ENCODE assay signal across 1 cellular context in the genomic region with DNA sequence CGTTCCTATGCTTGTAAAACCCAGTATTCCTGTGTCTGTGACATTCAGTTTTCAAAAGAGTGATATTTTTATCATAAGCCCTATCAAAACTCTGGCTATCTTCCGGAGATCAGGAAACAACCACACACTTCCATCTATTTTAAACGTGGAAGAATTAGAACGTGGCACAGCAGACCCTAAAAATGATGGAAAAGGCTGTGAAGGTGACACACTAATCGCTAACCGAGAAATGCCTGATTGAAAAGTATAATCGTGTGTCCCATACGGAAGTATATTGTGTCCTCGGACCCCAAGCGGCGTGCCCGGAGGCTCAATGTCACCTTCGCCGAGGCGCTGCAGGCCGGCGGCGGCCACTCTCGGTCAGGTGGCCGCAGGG.
A peak's percentile ranks its signal among the peaks of the same experiment; 100 is the strongest.
TF ChIP-seq lines count a peak whose summit lies in the region.

No MANE protein-coding gene starts in this region.

TF ChIP-seq in K562, 482 proteins besides CTCF, POLR2A, EP300 and RAD21 (continued from another document):
- TF ChIP-seq, protein P1, sequence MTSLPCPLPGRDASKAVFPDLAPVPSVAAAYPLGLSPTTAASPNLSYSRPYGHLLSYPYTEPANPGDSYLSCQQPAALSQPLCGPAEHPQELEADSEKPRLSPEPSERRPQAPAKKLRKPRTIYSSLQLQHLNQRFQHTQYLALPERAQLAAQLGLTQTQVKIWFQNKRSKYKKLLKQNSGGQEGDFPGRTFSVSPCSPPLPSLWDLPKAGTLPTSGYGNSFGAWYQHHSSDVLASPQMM (CRISPR knock-in tag; IDR thresholded peaks at IDR 0.05): no peak
- TF ChIP-seq ETV6 (IDR thresholded peaks at IDR 0.05; ENCODE audit: borderline replicate concordance in 1 of 2, low read depth in 2 of 2, low read length in 1 of 2): no peak
- TF ChIP-seq ETV6 (CRISPR knock-in tag; IDR thresholded peaks at IDR 0.05; ENCODE audit: borderline replicate concordance): no peak
- TF ChIP-seq ZNF311 (CRISPR knock-in tag; IDR thresholded peaks at IDR 0.05): no peak
- TF ChIP-seq GTF2F1 (IDR thresholded peaks at IDR 0.05; ENCODE audit: low read depth, low read length): no peak
- TF ChIP-seq HMG20A (CRISPR knock-in tag; conservative IDR thresholded peaks at IDR 0.05): no peak
- no peak for TF ChIP-seq HMGN3 (IDR thresholded peaks at IDR 0.05; ENCODE audit: borderline replicate concordance, extremely low read depth, insufficient read length, low read depth, low read length)
- TF ChIP-seq PCBP1 (IDR thresholded peaks at IDR 0.05; ENCODE audit: low read depth, low read length, poor library complexity, severe bottlenecking): no peak
- no peak for TF ChIP-seq TARDBP (IDR thresholded peaks at IDR 0.05)
- TF ChIP-seq HDAC6 (IDR thresholded peaks at IDR 0.05; ENCODE audit: low read depth, low read length): no peak
- TF ChIP-seq ZNF316 (IDR thresholded peaks at IDR 0.05): no peak
- no peak for TF ChIP-seq ZNF445 (CRISPR knock-in tag; IDR thresholded peaks at IDR 0.05; ENCODE audit: low read depth)
- no peak for TF ChIP-seq FOXA3 (CRISPR knock-in tag; conservative IDR thresholded peaks at IDR 0.05 in 1 of 2, IDR thresholded peaks at IDR 0.05 in 1 of 2)
- TF ChIP-seq KDM5B (IDR thresholded peaks at IDR 0.05; ENCODE audit: insufficient replicate concordance, low read depth, low read length): no peak
- TF ChIP-seq, protein P2, sequence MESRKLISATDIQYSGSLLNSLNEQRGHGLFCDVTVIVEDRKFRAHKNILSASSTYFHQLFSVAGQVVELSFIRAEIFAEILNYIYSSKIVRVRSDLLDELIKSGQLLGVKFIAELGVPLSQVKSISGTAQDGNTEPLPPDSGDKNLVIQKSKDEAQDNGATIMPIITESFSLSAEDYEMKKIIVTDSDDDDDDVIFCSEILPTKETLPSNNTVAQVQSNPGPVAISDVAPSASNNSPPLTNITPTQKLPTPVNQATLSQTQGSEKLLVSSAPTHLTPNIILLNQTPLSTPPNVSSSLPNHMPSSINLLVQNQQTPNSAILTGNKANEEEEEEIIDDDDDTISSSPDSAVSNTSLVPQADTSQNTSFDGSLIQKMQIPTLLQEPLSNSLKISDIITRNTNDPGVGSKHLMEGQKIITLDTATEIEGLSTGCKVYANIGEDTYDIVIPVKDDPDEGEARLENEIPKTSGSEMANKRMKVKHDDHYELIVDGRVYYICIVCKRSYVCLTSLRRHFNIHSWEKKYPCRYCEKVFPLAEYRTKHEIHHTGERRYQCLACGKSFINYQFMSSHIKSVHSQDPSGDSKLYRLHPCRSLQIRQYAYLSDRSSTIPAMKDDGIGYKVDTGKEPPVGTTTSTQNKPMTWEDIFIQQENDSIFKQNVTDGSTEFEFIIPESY (CRISPR knock-in tag; IDR thresholded peaks at IDR 0.05): no peak
- TF ChIP-seq, protein P3, sequence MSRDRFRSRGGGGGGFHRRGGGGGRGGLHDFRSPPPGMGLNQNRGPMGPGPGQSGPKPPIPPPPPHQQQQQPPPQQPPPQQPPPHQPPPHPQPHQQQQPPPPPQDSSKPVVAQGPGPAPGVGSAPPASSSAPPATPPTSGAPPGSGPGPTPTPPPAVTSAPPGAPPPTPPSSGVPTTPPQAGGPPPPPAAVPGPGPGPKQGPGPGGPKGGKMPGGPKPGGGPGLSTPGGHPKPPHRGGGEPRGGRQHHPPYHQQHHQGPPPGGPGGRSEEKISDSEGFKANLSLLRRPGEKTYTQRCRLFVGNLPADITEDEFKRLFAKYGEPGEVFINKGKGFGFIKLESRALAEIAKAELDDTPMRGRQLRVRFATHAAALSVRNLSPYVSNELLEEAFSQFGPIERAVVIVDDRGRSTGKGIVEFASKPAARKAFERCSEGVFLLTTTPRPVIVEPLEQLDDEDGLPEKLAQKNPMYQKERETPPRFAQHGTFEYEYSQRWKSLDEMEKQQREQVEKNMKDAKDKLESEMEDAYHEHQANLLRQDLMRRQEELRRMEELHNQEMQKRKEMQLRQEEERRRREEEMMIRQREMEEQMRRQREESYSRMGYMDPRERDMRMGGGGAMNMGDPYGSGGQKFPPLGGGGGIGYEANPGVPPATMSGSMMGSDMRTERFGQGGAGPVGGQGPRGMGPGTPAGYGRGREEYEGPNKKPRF (IDR thresholded peaks at IDR 0.05; ENCODE audit: low read depth, low read length): no peak
- no peak for TF ChIP-seq SMAD3 (CRISPR knock-in tag; conservative IDR thresholded peaks at IDR 0.05)
- TF ChIP-seq, protein P4, sequence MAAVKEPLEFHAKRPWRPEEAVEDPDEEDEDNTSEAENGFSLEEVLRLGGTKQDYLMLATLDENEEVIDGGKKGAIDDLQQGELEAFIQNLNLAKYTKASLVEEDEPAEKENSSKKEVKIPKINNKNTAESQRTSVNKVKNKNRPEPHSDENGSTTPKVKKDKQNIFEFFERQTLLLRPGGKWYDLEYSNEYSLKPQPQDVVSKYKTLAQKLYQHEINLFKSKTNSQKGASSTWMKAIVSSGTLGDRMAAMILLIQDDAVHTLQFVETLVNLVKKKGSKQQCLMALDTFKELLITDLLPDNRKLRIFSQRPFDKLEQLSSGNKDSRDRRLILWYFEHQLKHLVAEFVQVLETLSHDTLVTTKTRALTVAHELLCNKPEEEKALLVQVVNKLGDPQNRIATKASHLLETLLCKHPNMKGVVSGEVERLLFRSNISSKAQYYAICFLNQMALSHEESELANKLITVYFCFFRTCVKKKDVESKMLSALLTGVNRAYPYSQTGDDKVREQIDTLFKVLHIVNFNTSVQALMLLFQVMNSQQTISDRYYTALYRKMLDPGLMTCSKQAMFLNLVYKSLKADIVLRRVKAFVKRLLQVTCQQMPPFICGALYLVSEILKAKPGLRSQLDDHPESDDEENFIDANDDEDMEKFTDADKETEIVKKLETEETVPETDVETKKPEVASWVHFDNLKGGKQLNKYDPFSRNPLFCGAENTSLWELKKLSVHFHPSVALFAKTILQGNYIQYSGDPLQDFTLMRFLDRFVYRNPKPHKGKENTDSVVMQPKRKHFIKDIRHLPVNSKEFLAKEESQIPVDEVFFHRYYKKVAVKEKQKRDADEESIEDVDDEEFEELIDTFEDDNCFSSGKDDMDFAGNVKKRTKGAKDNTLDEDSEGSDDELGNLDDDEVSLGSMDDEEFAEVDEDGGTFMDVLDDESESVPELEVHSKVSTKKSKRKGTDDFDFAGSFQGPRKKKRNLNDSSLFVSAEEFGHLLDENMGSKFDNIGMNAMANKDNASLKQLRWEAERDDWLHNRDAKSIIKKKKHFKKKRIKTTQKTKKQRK (IDR thresholded peaks at IDR 0.05; ENCODE audit: borderline replicate concordance, low read depth, low read length): no peak
- no peak for TF ChIP-seq ZBTB8A (IDR thresholded peaks at IDR 0.05; ENCODE audit: partially characterized antibody)
- no peak for TF ChIP-seq ZNF695 (CRISPR knock-in tag; IDR thresholded peaks at IDR 0.05)
- TF ChIP-seq SAP30 (IDR thresholded peaks at IDR 0.05; ENCODE audit: borderline replicate concordance, insufficient read depth, low read depth, low read length, poor library complexity, severe bottlenecking): peak; percentile 57
- TF ChIP-seq NBN (IDR thresholded peaks at IDR 0.05; ENCODE audit: low read depth): no peak
- no peak for TF ChIP-seq SMAD4 (CRISPR knock-in tag; conservative IDR thresholded peaks at IDR 0.05)
- TF ChIP-seq NFXL1 (CRISPR knock-in tag; IDR thresholded peaks at IDR 0.05): no peak
- TF ChIP-seq NR1H2 (CRISPR knock-in tag; IDR thresholded peaks at IDR 0.05): no peak
- TF ChIP-seq ZFPM2 (CRISPR knock-in tag; IDR thresholded peaks at IDR 0.05): no peak
- no peak for TF ChIP-seq ZNF79 (CRISPR knock-in tag; IDR thresholded peaks at IDR 0.05; ENCODE audit: low read depth)
- peak; percentile 99; the same call in 1 of the 2 replicates for TF ChIP-seq ESRRA (IDR thresholded peaks at IDR 0.05; ENCODE audit: borderline replicate concordance, low read depth)
- TF ChIP-seq, protein P5, sequence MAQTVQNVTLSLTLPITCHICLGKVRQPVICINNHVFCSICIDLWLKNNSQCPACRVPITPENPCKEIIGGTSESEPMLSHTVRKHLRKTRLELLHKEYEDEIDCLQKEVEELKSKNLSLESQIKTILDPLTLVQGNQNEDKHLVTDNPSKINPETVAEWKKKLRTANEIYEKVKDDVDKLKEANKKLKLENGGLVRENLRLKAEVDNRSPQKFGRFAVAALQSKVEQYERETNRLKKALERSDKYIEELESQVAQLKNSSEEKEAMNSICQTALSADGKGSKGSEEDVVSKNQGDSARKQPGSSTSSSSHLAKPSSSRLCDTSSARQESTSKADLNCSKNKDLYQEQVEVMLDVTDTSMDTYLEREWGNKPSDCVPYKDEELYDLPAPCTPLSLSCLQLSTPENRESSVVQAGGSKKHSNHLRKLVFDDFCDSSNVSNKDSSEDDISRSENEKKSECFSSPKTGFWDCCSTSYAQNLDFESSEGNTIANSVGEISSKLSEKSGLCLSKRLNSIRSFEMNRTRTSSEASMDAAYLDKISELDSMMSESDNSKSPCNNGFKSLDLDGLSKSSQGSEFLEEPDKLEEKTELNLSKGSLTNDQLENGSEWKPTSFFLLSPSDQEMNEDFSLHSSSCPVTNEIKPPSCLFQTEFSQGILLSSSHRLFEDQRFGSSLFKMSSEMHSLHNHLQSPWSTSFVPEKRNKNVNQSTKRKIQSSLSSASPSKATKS (CRISPR knock-in tag; IDR thresholded peaks at IDR 0.05): no peak
- no peak for TF ChIP-seq NCOA6 (IDR thresholded peaks at IDR 0.05)
- TF ChIP-seq, protein P6, sequence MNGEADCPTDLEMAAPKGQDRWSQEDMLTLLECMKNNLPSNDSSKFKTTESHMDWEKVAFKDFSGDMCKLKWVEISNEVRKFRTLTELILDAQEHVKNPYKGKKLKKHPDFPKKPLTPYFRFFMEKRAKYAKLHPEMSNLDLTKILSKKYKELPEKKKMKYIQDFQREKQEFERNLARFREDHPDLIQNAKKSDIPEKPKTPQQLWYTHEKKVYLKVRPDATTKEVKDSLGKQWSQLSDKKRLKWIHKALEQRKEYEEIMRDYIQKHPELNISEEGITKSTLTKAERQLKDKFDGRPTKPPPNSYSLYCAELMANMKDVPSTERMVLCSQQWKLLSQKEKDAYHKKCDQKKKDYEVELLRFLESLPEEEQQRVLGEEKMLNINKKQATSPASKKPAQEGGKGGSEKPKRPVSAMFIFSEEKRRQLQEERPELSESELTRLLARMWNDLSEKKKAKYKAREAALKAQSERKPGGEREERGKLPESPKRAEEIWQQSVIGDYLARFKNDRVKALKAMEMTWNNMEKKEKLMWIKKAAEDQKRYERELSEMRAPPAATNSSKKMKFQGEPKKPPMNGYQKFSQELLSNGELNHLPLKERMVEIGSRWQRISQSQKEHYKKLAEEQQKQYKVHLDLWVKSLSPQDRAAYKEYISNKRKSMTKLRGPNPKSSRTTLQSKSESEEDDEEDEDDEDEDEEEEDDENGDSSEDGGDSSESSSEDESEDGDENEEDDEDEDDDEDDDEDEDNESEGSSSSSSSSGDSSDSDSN (IDR thresholded peaks at IDR 0.05; ENCODE audit: borderline replicate concordance in 1 of 2, low read depth in 2 of 2, low read length in 2 of 2): peak in 1 of 2 experiments; percentile 60; a peak in 2 of 4 replicates
- TF ChIP-seq BRD4 (IDR thresholded peaks at IDR 0.05): no peak
- 0 out of 2 replicates have a peak, but pooled peaks have one; percentile 35 for TF ChIP-seq ETV1 (tag; conservative IDR thresholded peaks at IDR 0.05; ENCODE audit: low read depth)
- TF ChIP-seq SMARCE1 (IDR thresholded peaks at IDR 0.05): no peak
- no peak for TF ChIP-seq MYNN (IDR thresholded peaks at IDR 0.05)
- no peak for TF ChIP-seq MYNN (CRISPR knock-in tag; IDR thresholded peaks at IDR 0.05)
- no peak for TF ChIP-seq HCFC1 (IDR thresholded peaks at IDR 0.05; ENCODE audit: low read depth, low read length)
- TF ChIP-seq ZNF174 (CRISPR knock-in tag; IDR thresholded peaks at IDR 0.05): no peak
TF ChIP-seq in K562: peak in this region for 18.
